17 cellular contexts compared by ENCODE assay signal in the genomic region with DNA sequence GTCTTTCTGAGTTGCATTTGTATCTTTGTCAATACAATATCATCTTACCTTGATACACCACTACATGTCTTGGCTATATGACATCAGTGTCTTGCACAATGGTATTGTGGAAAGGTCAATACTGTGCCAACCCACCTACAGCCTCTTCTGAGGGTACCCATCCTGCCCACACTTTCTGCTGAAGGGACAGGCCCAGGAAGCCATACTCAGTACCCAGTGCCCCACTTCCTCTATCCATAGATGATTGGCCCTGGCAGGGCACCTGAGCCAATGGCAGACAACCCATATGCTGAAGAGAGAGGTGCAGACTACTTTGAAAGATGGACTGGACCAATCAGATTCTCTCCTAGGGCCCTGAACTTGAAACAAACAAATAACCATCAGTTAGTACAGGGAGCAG.
DNase-seq lines count a peak whose midpoint lies in the region; ATAC-seq, FAIRE-seq and TF ChIP-seq lines count a peak whose summit lies in the region.
"Had no signal": no experiment of that assay in that cellular context is flagged by ENCODE, and none has a peak within 500 bp of the region (broad histone marks: within the 10 kb centered on the region; RNA-seq: fewer than 3 reads in every experiment).

No MANE protein-coding gene starts in this region.

- H3K27me3 Mint-ChIP-seq in activated B cell treated with CpG ODN at 0.5 μM for 24 hours: peaks cover 1% of the 10 kb centered on the region
- no peaks in the 10 kb centered on the region for H3K27me3 Mint-ChIP-seq in stimulated activated memory B cell treated with anti-CD40 and anti-IgM and Interleukin-4, amounts not matched to agents 10 μg/mL and 1 μg/mL and 100 μg/mL, for 72 hours

- H3K9ac ChIP-seq in BLaER1: no peak overlapping the region
- H3K9ac ChIP-seq: SK-N-SH had no signal

- 0 out of 2 replicates have a peak overlapping the region, but pooled peaks have one; percentile 0 for H3K4me3 ChIP-seq in BLaER1
- H3K4me3 ChIP-seq: GM23338 had no signal

- peaks cover 78% of the 10 kb centered on the region for H3K4me1 ChIP-seq in BLaER1

- H3K9me3 ChIP-seq in BLaER1: peaks cover 64% of the 10 kb centered on the region
- H3K9me3 ChIP-seq: SK-N-SH had no signal

- DNase-seq in GM12891 (ENCODE audit: insufficient read length, low spot score) (no peak), activated B cell treated with CpG ODN at 0.5 μM for 24 hours (no peak), DMS114 treated with DMSO at 0.1 percent for 48 hours (lab: John Stamatoyannopoulos, UW; ENCODE audit: unreplicated experiment) (no peak), hepatic stellate cell (ENCODE audit: low spot score) (no peak), T-helper 2 cell (no peak)
- DNase-seq: CD8-positive, alpha-beta memory T cell; DMS 273 treated with DMSO at 0.1 percent for 48 hours; NCI-H1092; NCI-H345; NCI-H526 treated with DMSO at 0.1 percent for 48 hours; NK-92 treated with Interleukin-12 subunit alpha and Interleukin-12 subunit beta, amount 100 ng/mL, for 24 hours; SK-N-SH had no signal

- H3K27ac ChIP-seq in BLaER1: peak overlapping the region; percentile 40

- H4K20me1 ChIP-seq in BLaER1: no peaks in the 10 kb centered on the region

- peak overlapping the region; percentile 41 for H3K4me2 ChIP-seq in BLaER1
- H3K4me2 ChIP-seq: GM23338, SK-N-SH had no signal

- CTCF ChIA-PET in activated B cell treated with CpG ODN at 0.5 μM for 24 hours (lab: Charles Lee): no interaction called here

- no peaks in the 10 kb centered on the region for H3K27me3 ChIP-seq in BLaER1

- TF ChIP-seq CTCF in activated B cell treated with CpG ODN at 0.5 μM for 24 hours (IDR thresholded peaks at IDR 0.05): no peak

- peaks cover 71% of the 10 kb centered on the region for H3K4me1 Mint-ChIP-seq in activated B cell treated with CpG ODN at 0.5 μM for 24 hours
- H3K4me1 Mint-ChIP-seq in stimulated activated memory B cell treated with anti-CD40 and anti-IgM and Interleukin-4, amounts not matched to agents 10 μg/mL and 1 μg/mL and 100 μg/mL, for 72 hours: peaks cover 79% of the 10 kb centered on the region

- POLR2A ChIA-PET in activated B cell treated with CpG ODN at 0.5 μM for 24 hours (lab: Charles Lee): interaction anchor here (0.9 to 1.5 kb wide), 2 partner anchors 16 to 127 kb away, joined by 3 to 9 read pairs; no protein-coding TSS in a partner anchor

- H3K9me3 Mint-ChIP-seq in activated B cell treated with CpG ODN at 0.5 μM for 24 hours: peaks cover 8% of the 10 kb centered on the region
- peaks cover 3% of the 10 kb centered on the region for H3K9me3 Mint-ChIP-seq in stimulated activated memory B cell treated with anti-CD40 and anti-IgM and Interleukin-4, amounts not matched to agents 10 μg/mL and 1 μg/mL and 100 μg/mL, for 72 hours
- H3K9me3 Mint-ChIP-seq: CD8-positive, alpha-beta memory T cell; GM23338 had no signal

- no peak for TF ChIP-seq POLR2A in GM12891 (IDR thresholded peaks at IDR 0.05; ENCODE audit: low read depth, low read length)

- peaks cover 8% of the 10 kb centered on the region; the same call in 1 of the 2 replicates for H3K36me3 ChIP-seq in BLaER1

- ATAC-seq in activated B cell treated with CpG ODN at 0.5 μM for 24 hours (ENCODE audit: low read depth): peak; percentile 10
- ATAC-seq in stimulated activated memory B cell treated with anti-CD40 and anti-IgM and Interleukin-4, amounts not matched to agents 10 μg/mL and 1 μg/mL and 100 μg/mL, for 72 hours: peak; percentile 76
- ATAC-seq: GM23338, Panc1, Right ventricle myocardium inferior had no signal

- peak overlapping the region; percentile 87 for H3K27ac Mint-ChIP-seq in activated B cell treated with CpG ODN at 0.5 μM for 24 hours
- H3K27ac Mint-ChIP-seq in stimulated activated memory B cell treated with anti-CD40 and anti-IgM and Interleukin-4, amounts not matched to agents 10 μg/mL and 1 μg/mL and 100 μg/mL, for 72 hours: peak overlapping the region; percentile 78
- H3K27ac Mint-ChIP-seq: CD8-positive, alpha-beta memory T cell; GM23338 had no signal

- H3K36me3 Mint-ChIP-seq in activated B cell treated with CpG ODN at 0.5 μM for 24 hours (ENCODE audit: low read depth): no peaks in the 10 kb centered on the region
- H3K36me3 Mint-ChIP-seq in stimulated activated memory B cell treated with anti-CD40 and anti-IgM and Interleukin-4, amounts not matched to agents 10 μg/mL and 1 μg/mL and 100 μg/mL, for 72 hours: no peaks in the 10 kb centered on the region
- H3K36me3 Mint-ChIP-seq: CD8-positive, alpha-beta memory T cell had no signal

- FAIRE-seq in GM12891 (lab: Jason Lieb, UNC): no peak

- peak overlapping the region; percentile 44 for H3K4me3 Mint-ChIP-seq in activated B cell treated with CpG ODN at 0.5 μM for 24 hours
- no peak overlapping the region for H3K4me3 Mint-ChIP-seq in stimulated activated memory B cell treated with anti-CD40 and anti-IgM and Interleukin-4, amounts not matched to agents 10 μg/mL and 1 μg/mL and 100 μg/mL, for 72 hours
- H3K4me3 Mint-ChIP-seq: CD8-positive, alpha-beta memory T cell; GM23338 had no signal

- intact Hi-C loops in activated B cell treated with CpG ODN at 0.5 μM for 24 hours (cut with micrococcal nuclease): loop anchor here (2.0 kb wide), 1 partner anchor 42 kb away; no protein-coding TSS in a partner anchor

TF ChIP-seq in GM12891, 5 proteins besides CTCF, POLR2A, EP300 and RAD21:
- TF ChIP-seq POLR2AphosphoS5 (IDR thresholded peaks at IDR 0.05; ENCODE audit: low read depth, low read length): no peak
- no peak for TF ChIP-seq PAX5 (IDR thresholded peaks at IDR 0.05; ENCODE audit: insufficient read depth, low read length, severe bottlenecking)
- TF ChIP-seq TAF1 (IDR thresholded peaks at IDR 0.05; ENCODE audit: low read depth, low read length): no peak
- peak; percentile 67 for TF ChIP-seq SPI1 (IDR thresholded peaks at IDR 0.05; ENCODE audit: low read depth, low read length)
